In genomic region chr1:30047576-30047975, GRCh38 we compare ENCODE assay signal across 23 cellular contexts.
A peak's percentile ranks its signal among the peaks of the same experiment; 100 is the strongest.
DNase-seq lines count a peak whose midpoint lies in the region; FAIRE-seq and TF ChIP-seq lines count a peak whose summit lies in the region.
"Had no signal": no experiment of that assay in that cellular context is flagged by ENCODE, and none has a peak within 500 bp of the region (broad histone marks: within the 10 kb centered on the region; RNA-seq: fewer than 3 reads in every experiment).

No MANE protein-coding gene starts in this region.

- no peak overlapping the region for H3T11ph ChIP-seq in H9 (ENCODE audit: low read length)

- H3K4me1 Mint-ChIP-seq in H9 (peaks cover 21 to 25% of the 10 kb centered on the region in 2 experiments), astrocyte (ENCODE audit: low read depth, unreplicated experiment) (no peaks in the 10 kb centered on the region)
- peaks cover 0 to 9% (median 2%) of the 10 kb centered on the region in 4 donors for H3K4me1 Mint-ChIP-seq in CD4-positive, alpha-beta memory T cell

- H3K9ac ChIP-seq in H9 (ENCODE audit: extremely low read depth, insufficient read length, low read length), result no peak overlapping the region
- no peak overlapping the region for H3K9ac ChIP-seq in astrocyte (ENCODE audit: low read length)

- H3K27ac ChIP-seq in H9 (ENCODE audit: insufficient read length, low read depth, low read length) (no peak overlapping the region), astrocyte (ENCODE audit: low read depth, low read length) (no peak overlapping the region), stomach (no peak overlapping the region), SJCRH30 (no peak overlapping the region)
- no peak overlapping the region for H3K27ac ChIP-seq in CD4-positive, alpha-beta memory T cell (ENCODE audit: low read depth, low read length)
- H3K27ac ChIP-seq: A549, C4-2B, HL-60 had no signal

- no peak overlapping the region for H2BK15ac ChIP-seq in H9 (ENCODE audit: low read depth, low read length)

- no peaks in the 10 kb centered on the region for H3K79me1 ChIP-seq in H9 (ENCODE audit: insufficient read depth, low read depth, low read length, poor library complexity, severe bottlenecking)

- no peak overlapping the region for H3K4me3 ChIP-seq in astrocyte (ENCODE audit: insufficient read depth, low read depth, low read length)
- no peak overlapping the region for H3K4me3 ChIP-seq in stomach
- H3K4me3 ChIP-seq in SJCRH30, result no peak overlapping the region
- H3K4me3 ChIP-seq in CD4-positive, alpha-beta memory T cell (ENCODE audit: low read length in 2 of 2), result no peak overlapping the region
- H3K4me3 ChIP-seq: A549 had no signal

- no peak overlapping the region for H4K91ac ChIP-seq in H9 (ENCODE audit: insufficient read length, low read depth, low read length)

- no peak overlapping the region for H2AK5ac ChIP-seq in H9 (ENCODE audit: insufficient read length, low read length)

- CTCF ChIA-PET in CD4-positive, alpha-beta memory T cell (lab: Charles Lee; ENCODE audit: partially characterized antibody), result no interaction called here

- H3K23ac ChIP-seq in H9 (ENCODE audit: insufficient read length, low read depth, low read length), result no peak overlapping the region

- DNase-seq in H9 (peak; percentile 17), astrocyte (ENCODE audit: low read depth) (no peak), mesenteric fat pad (ENCODE audit: low spot score) (peak; percentile 65), stomach (peak; percentile 3), SJCRH30 (no peak), cerebellar nuclear complex (lab: John Stamatoyannopoulos, UW) (no peak)
- no peak for DNase-seq in CD4-positive, alpha-beta memory T cell
- DNase-seq: BE2C, COR-L47, DMS153, DMS79 treated with DMSO at 0.1 percent for 48 hours, EL, HCEC 1CT, HFFc6 had no signal

- no peak for TF ChIP-seq POLR2A in stomach (IDR thresholded peaks at IDR 0.05)

- no peak overlapping the region for H4K8ac ChIP-seq in H9 (replicated peaks; ENCODE audit: insufficient read length, low read depth, low read length)

- H3K36me3 ChIP-seq in astrocyte (ENCODE audit: insufficient read depth, low read length) (no peaks in the 10 kb centered on the region), stomach (no peaks in the 10 kb centered on the region), SJCRH30 (no peaks in the 10 kb centered on the region)
- H3K36me3 ChIP-seq in CD4-positive, alpha-beta memory T cell (ENCODE audit: insufficient read depth, low read length), result no peaks in the 10 kb centered on the region
- H3K36me3 ChIP-seq: BE2C had no signal

- no peak overlapping the region for H2BK20ac ChIP-seq in H9 (ENCODE audit: low read depth, low read length, poor library complexity, severe bottlenecking)

- H3K23me2 ChIP-seq in H9 (ENCODE audit: insufficient read length, low read depth, low read length, poor library complexity, severe bottlenecking), result no peaks in the 10 kb centered on the region

- H3K4ac ChIP-seq in H9 (ENCODE audit: low read depth, low read length), result no peak overlapping the region

- no peak overlapping the region for H3K18ac ChIP-seq in H9 (ENCODE audit: insufficient read length, low read depth, low read length)

- H3K4me3 Mint-ChIP-seq in H9 (no peak overlapping the region), astrocyte (ENCODE audit: unreplicated experiment) (no peak overlapping the region)
- no peak overlapping the region for H3K4me3 Mint-ChIP-seq in CD4-positive, alpha-beta memory T cell
- H3K4me3 Mint-ChIP-seq: CD8-positive, alpha-beta T cell; HFFc6 had no signal

- no peak overlapping the region for H2BK5ac ChIP-seq in H9 (ENCODE audit: insufficient read length, low read length)

- H3K56ac ChIP-seq in H9 (ENCODE audit: insufficient read length, low read depth, low read length), result no peak overlapping the region

- no peak overlapping the region for H2BK120ac ChIP-seq in H9 (ENCODE audit: low read depth, low read length, poor library complexity, severe bottlenecking)

- no peak overlapping the region for H2BK12ac ChIP-seq in H9 (ENCODE audit: insufficient read length, low read depth, low read length)

- H3K14ac ChIP-seq in H9 (ENCODE audit: insufficient read depth, low read length), result no peak overlapping the region

- no peaks in the 10 kb centered on the region for H3K27me3 Mint-ChIP-seq in H9 (ENCODE audit: low read depth)
- H3K27me3 Mint-ChIP-seq in astrocyte (ENCODE audit: low read depth, unreplicated experiment), result peaks cover 37% of the 10 kb centered on the region
- H3K27me3 Mint-ChIP-seq in CD4-positive, alpha-beta memory T cell, result peaks cover 9 to 30% of the 10 kb centered on the region in 2 donors

- no CpG with 5 or more reads among the region's 3 CpGs for WGBS in H9 (ENCODE audit: extremely low coverage, insufficient read length, low lambda C conversion rate)
- 55 to 88% (median 67%) methylated on average over 3 of the region's 3 CpGs for WGBS in stomach, 5 donors

- POLR2A ChIA-PET in CD4-positive, alpha-beta memory T cell (lab: Charles Lee; ENCODE audit: partially characterized antibody), result no interaction called here

- no peaks in the 10 kb centered on the region for H3K79me2 ChIP-seq in H9 (ENCODE audit: insufficient read depth, low read length)
- H3K79me2 ChIP-seq in astrocyte (ENCODE audit: insufficient read depth, low read length), result no peaks in the 10 kb centered on the region

- intact Hi-C loops in stomach (cut with DNase I; ENCODE audit: low total_unique reads), result no loop called here
- intact Hi-C loops in CD4-positive, alpha-beta memory T cell (cut with micrococcal nuclease), result no loop called here

- H3K27ac Mint-ChIP-seq in H9 (no peak overlapping the region), astrocyte (ENCODE audit: unreplicated experiment) (peak overlapping the region; percentile 12)
- no peak overlapping the region for H3K27ac Mint-ChIP-seq in CD4-positive, alpha-beta memory T cell
- H3K27ac Mint-ChIP-seq: CD8-positive, alpha-beta T cell; HFFc6 had no signal

- H3K9me3 Mint-ChIP-seq in H9 (peaks cover 0 to 5% of the 10 kb centered on the region in 2 experiments; a peak in 2 of 5 replicates), astrocyte (ENCODE audit: unreplicated experiment) (peaks cover 8% of the 10 kb centered on the region)
- no peaks in the 10 kb centered on the region for H3K9me3 Mint-ChIP-seq in CD4-positive, alpha-beta memory T cell
- H3K9me3 Mint-ChIP-seq: CD8-positive, alpha-beta T cell had no signal

- no peaks in the 10 kb centered on the region for H3K27me3 ChIP-seq in H9 (ENCODE audit: insufficient read depth, low read length)
- H3K27me3 ChIP-seq in astrocyte (ENCODE audit: insufficient read depth, low read length), result peaks cover 8% of the 10 kb centered on the region
- H3K27me3 ChIP-seq in stomach, result peaks cover 0 to 68% (median 7%) of the 10 kb centered on the region in 3 donors
- peaks cover 6% of the 10 kb centered on the region for H3K27me3 ChIP-seq in SJCRH30
- no peaks in the 10 kb centered on the region for H3K27me3 ChIP-seq in CD4-positive, alpha-beta memory T cell (ENCODE audit: insufficient read depth, low read length)
- H3K27me3 ChIP-seq: BE2C had no signal

- no peaks in the 10 kb centered on the region for H3K4me1 ChIP-seq in H9 (ENCODE audit: insufficient read depth, low read length)
- H3K4me1 ChIP-seq in astrocyte (ENCODE audit: insufficient read depth, low read length), result no peaks in the 10 kb centered on the region
- H3K4me1 ChIP-seq in stomach, result no peaks in the 10 kb centered on the region
- H3K4me1 ChIP-seq in SJCRH30, result no peaks in the 10 kb centered on the region
- no peaks in the 10 kb centered on the region for H3K4me1 ChIP-seq in CD4-positive, alpha-beta memory T cell (ENCODE audit: insufficient read depth, low read length)
- H3K4me1 ChIP-seq: A549, BE2C had no signal

- no peak for TF ChIP-seq EP300 in stomach (IDR thresholded peaks at IDR 0.05)

- no peak for TF ChIP-seq CTCF in H9 (conservative IDR thresholded peaks at IDR 0.05)
- TF ChIP-seq CTCF in astrocyte (IDR thresholded peaks at IDR 0.05; ENCODE audit: insufficient read depth, low read depth, low read length), result no peak
- TF ChIP-seq CTCF in stomach (IDR thresholded peaks at IDR 0.05), result no peak

- H4K5ac ChIP-seq in H9 (ENCODE audit: insufficient read length, low read depth, low read length), result no peak overlapping the region

- H2AFZ ChIP-seq in H9 (ENCODE audit: low read length) (no peak overlapping the region), astrocyte (ENCODE audit: low read depth, low read length) (no peak overlapping the region)

- FAIRE-seq in astrocyte (lab: Jason Lieb, UNC), result no peak
- FAIRE-seq: A549, D721Med, G401.6, GM12891, GM19239, H1 had no signal

- H3K36me3 Mint-ChIP-seq in H9 (ENCODE audit: insufficient read depth in 1 of 3, low read depth in 3 of 3) (no peaks in the 10 kb centered on the region; a peak in 1 of 7 replicates), astrocyte (ENCODE audit: low read depth, unreplicated experiment) (no peaks in the 10 kb centered on the region)
- no peaks in the 10 kb centered on the region for H3K36me3 Mint-ChIP-seq in CD4-positive, alpha-beta memory T cell
- H3K36me3 Mint-ChIP-seq: CD8-positive, alpha-beta T cell had no signal

- no peaks in the 10 kb centered on the region for H4K20me1 ChIP-seq in H9 (ENCODE audit: control insufficient read depth, insufficient read depth, insufficient read length)
- no peaks in the 10 kb centered on the region for H4K20me1 ChIP-seq in astrocyte (ENCODE audit: insufficient read depth, low read length)

- no peaks in the 10 kb centered on the region for H3K9me3 ChIP-seq in H9 (ENCODE audit: control insufficient read depth, low read depth, low read length)
- H3K9me3 ChIP-seq in astrocyte (ENCODE audit: insufficient read depth, low read depth, low read length), result no peaks in the 10 kb centered on the region
- peaks cover 0 to 8% (median 2%) of the 10 kb centered on the region in 4 donors for H3K9me3 ChIP-seq in stomach
- no peaks in the 10 kb centered on the region for H3K9me3 ChIP-seq in SJCRH30 (replicated peaks)
- H3K9me3 ChIP-seq in CD4-positive, alpha-beta memory T cell (ENCODE audit: control insufficient read depth in 1 of 2, low read length in 2 of 2), result no peaks in the 10 kb centered on the region
- H3K9me3 ChIP-seq: A549, BE2C had no signal

- H3K4me2 ChIP-seq in H9 (ENCODE audit: insufficient read depth, insufficient read length, low read length) (no peak overlapping the region), astrocyte (ENCODE audit: low read length) (no peak overlapping the region)
- H3K4me2 ChIP-seq: A549 had no signal

Comparison
In these comparisons a context has a peak if more than half of its experiments do, and no peak if none do; other contexts are left out.
1. DNase-seq: peak in H9 (single experiment), mesenteric fat pad (single experiment) and stomach (single experiment); none in astrocyte (single experiment), SJCRH30 (0 of 2), cerebellar nuclear complex (0 of 2) and CD4-positive, alpha-beta memory T cell (0 of 5).